ENCODE assay signal across 18 cellular contexts in the genomic region with DNA sequence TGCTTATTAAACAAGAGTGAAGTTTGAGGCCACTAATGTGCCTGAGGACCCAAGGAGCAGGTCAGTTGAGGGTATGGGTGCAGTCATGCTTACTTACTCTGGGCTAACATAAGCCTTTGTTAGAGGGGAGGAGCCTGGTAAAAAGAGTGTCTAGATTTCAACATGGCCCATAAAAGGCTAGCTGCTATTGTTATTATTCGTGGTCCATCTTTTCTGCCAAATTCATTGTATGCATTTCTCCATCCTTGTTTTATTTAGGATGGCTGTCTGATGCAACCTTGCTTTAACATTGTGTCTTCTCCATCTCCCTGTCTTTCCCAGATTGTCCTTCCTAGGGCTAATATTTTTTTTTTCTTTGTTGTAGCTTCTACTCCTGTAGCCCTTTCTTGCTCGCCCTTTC.
"Had no signal": no experiment of that assay in that cellular context is flagged by ENCODE, and none has a peak within 500 bp of the region (broad histone marks: within the 10 kb centered on the region; RNA-seq: fewer than 3 reads in every experiment).

No MANE protein-coding gene starts in this region.

- H3K36me3 ChIP-seq: brain microvascular endothelial cell, gastroesophageal sphincter, ovary, prostate gland, right atrium auricular region, tibial artery had no signal

- DNase-seq: activated CD4-positive, alpha-beta T cell treated with anti-CD3 and anti-CD28 coated beads, Interleukin-2, amount 10 ng/mL, durations not matched to agents 7 days and 5 days; activated T-cell treated with anti-CD3 and anti-CD28 coated beads, Interleukin-2, amount 50 U/mL, for 1 hour; aorta; brain microvascular endothelial cell; central memory CD4-positive, alpha-beta T cell; effector memory CD4-positive, alpha-beta T cell; head of caudate nucleus; hypothalamus; left ventricle myocardium inferior; midbrain; natural killer cell; ovary; stimulated activated CD4-positive, alpha-beta T cell treated with anti-CD3 and anti-CD28 coated beads, Interleukin-1b, Interleukin-23, amount 100 ng/mL, for 48 hours; tibial artery had no signal

- H3K27me3 ChIP-seq: brain microvascular endothelial cell, gastroesophageal sphincter, ovary, right atrium auricular region, tibial artery had no signal

- H3K27ac ChIP-seq: brain microvascular endothelial cell, gastroesophageal sphincter, left ventricle myocardium inferior, ovary, prostate gland, right atrium auricular region, skin epidermis had no signal

- H3K9me3 ChIP-seq: gastroesophageal sphincter, left ventricle myocardium inferior, ovary, prostate gland, right atrium auricular region, tibial artery had no signal

- H3K4me3 ChIP-seq: gastroesophageal sphincter, left ventricle myocardium inferior, ovary, prostate gland, right atrium auricular region, skin epidermis, tibial artery had no signal

- H3K4me1 ChIP-seq: prostate gland had no signal
